Comparison of ENCODE assay signal across 1 cellular context in genomic region chr1:184610872-184611614, GRCh38.
TF ChIP-seq lines count a peak whose summit lies in the region.

No MANE protein-coding gene starts in this region.

TF ChIP-seq in K562, 482 proteins besides CTCF, POLR2A, EP300 and RAD21 (continued from another document and continues in another):
- TF ChIP-seq TSHZ1 (CRISPR knock-in tag; IDR thresholded peaks at IDR 0.05) (no peak), KDM1A (IDR thresholded peaks at IDR 0.05) (no peak), NKRF (IDR thresholded peaks at IDR 0.05; ENCODE audit: borderline replicate concordance) (no peak), ZBTB1 (CRISPR knock-in tag; IDR thresholded peaks at IDR 0.05; ENCODE audit: borderline replicate concordance, low read depth) (no peak), SRF (CRISPR knock-in tag; IDR thresholded peaks at IDR 0.05) (peak; percentile 87 to 98; a peak in 3 of 4 replicates), HSF4 (CRISPR knock-in tag; IDR thresholded peaks at IDR 0.05; ENCODE audit: borderline replicate concordance) (no peak), HNRNPLL (IDR thresholded peaks at IDR 0.05; ENCODE audit: low read depth, low read length, poor library complexity, severe bottlenecking) (no peak), BHLHE40 (IDR thresholded peaks at IDR 0.05; ENCODE audit: low read length) (peak; percentile 33; the same call in 1 of the 2 replicates), SMAD1 (IDR thresholded peaks at IDR 0.05; ENCODE audit: low read depth, low read length, partially characterized antibody) (no peak), HDAC6 (IDR thresholded peaks at IDR 0.05; ENCODE audit: low read depth, low read length) (no peak), CREB3 (tag; conservative IDR thresholded peaks at IDR 0.05; ENCODE audit: low read depth) (no peak), HINFP (tag; conservative IDR thresholded peaks at IDR 0.05; ENCODE audit: low read depth) (no peak), ZFPM2 (CRISPR knock-in tag; IDR thresholded peaks at IDR 0.05) (no peak), ZNF23 (CRISPR knock-in tag; IDR thresholded peaks at IDR 0.05) (no peak), SRSF9 (IDR thresholded peaks at IDR 0.05; ENCODE audit: borderline replicate concordance, low read depth, low read length) (no peak), NCOA1 (IDR thresholded peaks at IDR 0.05; ENCODE audit: low read depth) (no peak), THRAP3 (IDR thresholded peaks at IDR 0.05; ENCODE audit: borderline replicate concordance) (no peak), SRSF3 (IDR thresholded peaks at IDR 0.05; ENCODE audit: insufficient read depth, low read length) (no peak), HIVEP1 (CRISPR knock-in tag; IDR thresholded peaks at IDR 0.05) (no peak), KDM5B (IDR thresholded peaks at IDR 0.05; ENCODE audit: insufficient replicate concordance, low read depth, low read length) (no peak), ELK1 (CRISPR knock-in tag; IDR thresholded peaks at IDR 0.05) (no peak), STAT5A (IDR thresholded peaks at IDR 0.05; ENCODE audit: borderline replicate concordance, low read length) (no peak), KLF1 (tag; IDR thresholded peaks at IDR 0.05) (no peak), NFYB (IDR thresholded peaks at IDR 0.05; ENCODE audit: extremely low read depth, insufficient read length) (no peak), PHF8 (IDR thresholded peaks at IDR 0.05; ENCODE audit: borderline replicate concordance, low read length) (no peak), ZNF511 (CRISPR knock-in tag; IDR thresholded peaks at IDR 0.05) (no peak), MAFF (IDR thresholded peaks at IDR 0.05; ENCODE audit: low read length) (no peak), SP2 (IDR thresholded peaks at IDR 0.05; ENCODE audit: extremely low read depth, low read depth, low read length, poor library complexity, severe bottlenecking) (no peak), KDM4B (IDR thresholded peaks at IDR 0.05; ENCODE audit: borderline replicate concordance in 2 of 2, low read depth in 1 of 2) (no peak), FIP1L1 (IDR thresholded peaks at IDR 0.05; ENCODE audit: low read depth, low read length, poor library complexity, severe bottlenecking) (no peak), TCF3 (CRISPR knock-in tag; IDR thresholded peaks at IDR 0.05) (no peak), RAD51 (IDR thresholded peaks at IDR 0.05; ENCODE audit: borderline replicate concordance, low read depth) (no peak), BRF2 (IDR thresholded peaks at IDR 0.05; ENCODE audit: borderline replicate concordance, insufficient read depth, insufficient read length) (no peak), POLR2B (IDR thresholded peaks at IDR 0.05; ENCODE audit: low read depth, partially characterized antibody) (no peak), HMG20B (CRISPR knock-in tag; IDR thresholded peaks at IDR 0.05) (no peak), ZNF766 (CRISPR knock-in tag; conservative IDR thresholded peaks at IDR 0.05) (0 out of 2 replicates have a peak, but pooled peaks have one; percentile 36), HDGF (IDR thresholded peaks at IDR 0.05) (no peak), MTF1 (CRISPR knock-in tag; IDR thresholded peaks at IDR 0.05; ENCODE audit: borderline replicate concordance) (no peak), ZNF174 (CRISPR knock-in tag; IDR thresholded peaks at IDR 0.05) (no peak), TGIF2 (CRISPR knock-in tag; IDR thresholded peaks at IDR 0.05) (no peak), RBFOX2 (IDR thresholded peaks at IDR 0.05; ENCODE audit: low read depth, low read length) (no peak), FOSL1 (tag; conservative IDR thresholded peaks at IDR 0.05) (0 out of 2 replicates have a peak, but pooled peaks have one; percentile 12), TAL1 (IDR thresholded peaks at IDR 0.05) (no peak)
- TF ChIP-seq, protein P1, sequence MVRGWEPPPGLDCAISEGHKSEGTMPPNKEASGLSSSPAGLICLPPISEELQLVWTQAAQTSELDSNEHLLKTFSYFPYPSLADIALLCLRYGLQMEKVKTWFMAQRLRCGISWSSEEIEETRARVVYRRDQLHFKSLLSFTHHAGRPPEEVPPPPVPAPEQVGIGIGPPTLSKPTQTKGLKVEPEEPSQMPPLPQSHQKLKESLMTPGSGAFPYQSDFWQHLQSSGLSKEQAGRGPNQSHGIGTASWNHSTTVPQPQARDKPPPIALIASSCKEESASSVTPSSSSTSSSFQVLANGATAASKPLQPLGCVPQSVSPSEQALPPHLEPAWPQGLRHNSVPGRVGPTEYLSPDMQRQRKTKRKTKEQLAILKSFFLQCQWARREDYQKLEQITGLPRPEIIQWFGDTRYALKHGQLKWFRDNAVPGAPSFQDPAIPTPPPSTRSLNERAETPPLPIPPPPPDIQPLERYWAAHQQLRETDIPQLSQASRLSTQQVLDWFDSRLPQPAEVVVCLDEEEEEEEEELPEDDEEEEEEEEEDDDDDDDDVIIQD (CRISPR knock-in tag; IDR thresholded peaks at IDR 0.05) = no peak
- TF ChIP-seq, protein P2, sequence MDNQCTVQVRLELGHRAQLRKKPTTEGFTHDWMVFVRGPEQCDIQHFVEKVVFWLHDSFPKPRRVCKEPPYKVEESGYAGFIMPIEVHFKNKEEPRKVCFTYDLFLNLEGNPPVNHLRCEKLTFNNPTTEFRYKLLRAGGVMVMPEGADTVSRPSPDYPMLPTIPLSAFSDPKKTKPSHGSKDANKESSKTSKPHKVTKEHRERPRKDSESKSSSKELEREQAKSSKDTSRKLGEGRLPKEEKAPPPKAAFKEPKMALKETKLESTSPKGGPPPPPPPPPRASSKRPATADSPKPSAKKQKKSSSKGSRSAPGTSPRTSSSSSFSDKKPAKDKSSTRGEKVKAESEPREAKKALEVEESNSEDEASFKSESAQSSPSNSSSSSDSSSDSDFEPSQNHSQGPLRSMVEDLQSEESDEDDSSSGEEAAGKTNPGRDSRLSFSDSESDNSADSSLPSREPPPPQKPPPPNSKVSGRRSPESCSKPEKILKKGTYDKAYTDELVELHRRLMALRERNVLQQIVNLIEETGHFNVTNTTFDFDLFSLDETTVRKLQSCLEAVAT (IDR thresholded peaks at IDR 0.05) = no peak
- TF ChIP-seq, protein P3, sequence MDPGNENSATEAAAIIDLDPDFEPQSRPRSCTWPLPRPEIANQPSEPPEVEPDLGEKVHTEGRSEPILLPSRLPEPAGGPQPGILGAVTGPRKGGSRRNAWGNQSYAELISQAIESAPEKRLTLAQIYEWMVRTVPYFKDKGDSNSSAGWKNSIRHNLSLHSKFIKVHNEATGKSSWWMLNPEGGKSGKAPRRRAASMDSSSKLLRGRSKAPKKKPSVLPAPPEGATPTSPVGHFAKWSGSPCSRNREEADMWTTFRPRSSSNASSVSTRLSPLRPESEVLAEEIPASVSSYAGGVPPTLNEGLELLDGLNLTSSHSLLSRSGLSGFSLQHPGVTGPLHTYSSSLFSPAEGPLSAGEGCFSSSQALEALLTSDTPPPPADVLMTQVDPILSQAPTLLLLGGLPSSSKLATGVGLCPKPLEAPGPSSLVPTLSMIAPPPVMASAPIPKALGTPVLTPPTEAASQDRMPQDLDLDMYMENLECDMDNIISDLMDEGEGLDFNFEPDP (CRISPR knock-in tag; IDR thresholded peaks at IDR 0.05) = no peak
- TF ChIP-seq, protein P4, sequence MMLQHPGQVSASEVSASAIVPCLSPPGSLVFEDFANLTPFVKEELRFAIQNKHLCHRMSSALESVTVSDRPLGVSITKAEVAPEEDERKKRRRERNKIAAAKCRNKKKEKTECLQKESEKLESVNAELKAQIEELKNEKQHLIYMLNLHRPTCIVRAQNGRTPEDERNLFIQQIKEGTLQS (IDR thresholded peaks at IDR 0.05) = no peak
- TF ChIP-seq, protein P4 (CRISPR knock-in tag; conservative IDR thresholded peaks at IDR 0.05) = no peak
